20 cellular contexts compared by ENCODE assay signal in the genomic region with DNA sequence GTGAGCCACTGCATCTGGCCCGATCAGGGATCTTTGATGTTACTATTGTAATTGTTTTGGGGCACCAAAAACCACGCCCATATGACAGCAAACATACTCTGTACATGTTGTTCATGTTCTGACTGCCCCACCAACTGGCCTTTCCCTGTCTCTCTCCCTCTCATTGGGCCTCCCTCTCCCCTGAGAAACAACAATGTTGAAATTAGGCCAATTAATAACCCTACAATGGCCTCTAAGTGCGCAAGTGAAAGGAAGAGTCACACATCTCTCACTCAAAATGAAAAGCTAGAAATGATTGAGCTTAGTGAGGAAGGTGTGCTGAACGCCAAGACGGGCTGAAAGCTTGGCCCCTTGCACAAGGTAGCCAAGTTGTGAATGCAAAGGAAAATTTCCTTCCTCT. TPM values are rescaled to one million over a fixed set of nuclear protein-coding genes. Genes with fewer than 3 reads are reported as not detected.
DNase-seq lines count a peak whose midpoint lies in the region; ATAC-seq and TF ChIP-seq lines count a peak whose summit lies in the region.
"Had no signal": no experiment of that assay in that cellular context is flagged by ENCODE, and none has a peak within 500 bp of the region (broad histone marks: within the 10 kb centered on the region; RNA-seq: fewer than 3 reads in every experiment).

No MANE protein-coding gene starts in this region.

- H3K4me1 Mint-ChIP-seq in activated CD8-positive, alpha-beta memory T cell treated with anti-CD3 and anti-CD28 coated beads, Interleukin-2, amount 10 ng/mL, durations not matched to agents 7 days and 5 days: peaks cover 4% of the 10 kb centered on the region
- H3K4me1 Mint-ChIP-seq: CD8-positive, alpha-beta memory T cell had no signal

- no peaks in the 10 kb centered on the region for H3K36me3 ChIP-seq in GM06990 (ENCODE audit: control insufficient read depth, insufficient read depth, low read length)

- H3K4me3 Mint-ChIP-seq in activated CD8-positive, alpha-beta memory T cell treated with anti-CD3 and anti-CD28 coated beads, Interleukin-2, amount 10 ng/mL, durations not matched to agents 7 days and 5 days: no peak overlapping the region
- H3K4me3 Mint-ChIP-seq: CD8-positive, alpha-beta memory T cell; GM23338 had no signal

- peak; percentile 39 for ATAC-seq in activated CD8-positive, alpha-beta memory T cell treated with anti-CD3 and anti-CD28 coated beads, Interleukin-2, amount 10 ng/mL, durations not matched to agents 7 days and 5 days
- peak; percentile 56 for ATAC-seq in GM21529 (IDR thresholded peaks at IDR 0.05; ENCODE audit: unreplicated experiment)
- ATAC-seq in HG03039 (IDR thresholded peaks at IDR 0.05; ENCODE audit: unreplicated experiment): no peak
- ATAC-seq: GM23338, HCT116, K562, Right ventricle myocardium inferior had no signal

- no peak overlapping the region for H3K4me3 ChIP-seq in GM06990 (replicated peaks; ENCODE audit: low read depth, low read length)
- H3K4me3 ChIP-seq: GM23338, K562 had no signal

- peaks cover 21% of the 10 kb centered on the region for H3K27me3 Mint-ChIP-seq in activated CD8-positive, alpha-beta memory T cell treated with anti-CD3 and anti-CD28 coated beads, Interleukin-2, amount 10 ng/mL, durations not matched to agents 7 days and 5 days

- no peaks in the 10 kb centered on the region; the same call in 1 of the 2 replicates for H3K27me3 ChIP-seq in GM06990 (replicated peaks; ENCODE audit: control insufficient read depth, insufficient read depth, low read length)

- TF ChIP-seq CTCF in GM06990 (IDR thresholded peaks at IDR 0.05; ENCODE audit: insufficient read depth, low read length, poor library complexity, severe bottlenecking): no peak

- DNase-seq in activated CD8-positive, alpha-beta memory T cell treated with anti-CD3 and anti-CD28 coated beads, Interleukin-2, amount 10 ng/mL, durations not matched to agents 7 days and 5 days: peak; percentile 43
- DNase-seq in activated CD8-positive, alpha-beta memory T cell treated with anti-CD3 and anti-CD28 coated beads, Interleukin-2, amount 50 U/mL, for 4 hours: no peak
- DNase-seq in GM06990 (ENCODE audit: extremely low read depth, insufficient read length) (peak; percentile 6), left kidney (ENCODE audit: low read depth, low spot score) (peak; percentile 27), NCI-H2196 (lab: John Stamatoyannopoulos, UW; ENCODE audit: unreplicated experiment) (no peak), NCI-H1092 treated with DMSO at 0.1 percent for 48 hours (lab: John Stamatoyannopoulos, UW) (no peak)
- DNase-seq: C1 segment of cervical spinal cord; CD8-positive, alpha-beta memory T cell; DMS53; EL; NCI-H1105 treated with DMSO at 0.1 percent for 48 hours; NCI-H1694; NCI-H510A treated with DMSO at 0.1 percent for 48 hours; NCI-H774 had no signal

- no peaks in the 10 kb centered on the region for H3K36me3 Mint-ChIP-seq in activated CD8-positive, alpha-beta memory T cell treated with anti-CD3 and anti-CD28 coated beads, Interleukin-2, amount 10 ng/mL, durations not matched to agents 7 days and 5 days
- H3K36me3 Mint-ChIP-seq: CD8-positive, alpha-beta memory T cell had no signal

- peaks cover 6% of the 10 kb centered on the region for H3K9me3 Mint-ChIP-seq in activated CD8-positive, alpha-beta memory T cell treated with anti-CD3 and anti-CD28 coated beads, Interleukin-2, amount 10 ng/mL, durations not matched to agents 7 days and 5 days (ENCODE audit: low read depth)

- CTCF ChIA-PET in activated CD8-positive, alpha-beta memory T cell treated with anti-CD3 and anti-CD28 coated beads, Interleukin-2, amount 10 ng/mL, durations not matched to agents 7 days and 5 days (lab: Charles Lee): no interaction called here

- no peak overlapping the region for H3K27ac Mint-ChIP-seq in activated CD8-positive, alpha-beta memory T cell treated with anti-CD3 and anti-CD28 coated beads, Interleukin-2, amount 10 ng/mL, durations not matched to agents 7 days and 5 days
- H3K27ac Mint-ChIP-seq: CD8-positive, alpha-beta memory T cell; GM23338 had no signal

RNA-seq across cellular contexts. Expression of a gene that starts 50.3 kb away (rescaled TPM):
- under 1 TPM; 0.05 to 0.06 TPM for total RNA-seq in activated CD8-positive, alpha-beta memory T cell treated with anti-CD3 and anti-CD28 coated beads, Interleukin-2, amount 10 ng/mL, durations not matched to agents 7 days and 5 days

Comparison
In these comparisons a context has a peak if more than half of its experiments do, and no peak if none do; other contexts are left out.
1. DNase-seq: peak in activated CD8-positive, alpha-beta memory T cell treated with anti-CD3 and anti-CD28 coated beads, Interleukin-2, amount 10 ng/mL, durations not matched to agents 7 days and 5 days (single experiment), GM06990 (single experiment) and left kidney (single experiment); none in activated CD8-positive, alpha-beta memory T cell treated with anti-CD3 and anti-CD28 coated beads, Interleukin-2, amount 50 U/mL, for 4 hours (single experiment), NCI-H2196 (single experiment) and NCI-H1092 treated with DMSO at 0.1 percent for 48 hours (single experiment).